Comparison of ENCODE assay signal across 13 cellular contexts in the genomic region with DNA sequence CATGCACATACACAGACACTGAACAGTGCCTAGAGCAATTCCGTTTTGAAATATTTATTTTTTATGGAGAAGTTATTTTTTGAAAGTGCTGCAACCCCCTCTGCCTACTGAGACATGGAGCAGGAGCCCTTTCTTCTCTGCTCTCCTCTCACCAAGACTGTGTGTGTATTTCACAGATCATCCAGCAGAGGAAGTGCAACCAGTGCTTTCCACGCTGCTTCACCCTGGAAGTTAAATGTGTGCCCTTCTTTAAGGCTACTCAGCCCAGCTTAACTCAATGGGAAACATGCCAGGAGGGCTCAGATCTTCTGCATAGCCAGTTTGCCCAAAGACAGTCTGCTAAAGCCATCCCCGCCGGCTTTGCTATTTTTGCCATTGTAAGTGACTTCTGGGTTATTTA.
DNase-seq lines count a peak whose midpoint lies in the region; ATAC-seq and TF ChIP-seq lines count a peak whose summit lies in the region.
"Had no signal": no experiment of that assay in that cellular context is flagged by ENCODE, and none has a peak within 500 bp of the region (broad histone marks: within the 10 kb centered on the region; RNA-seq: fewer than 3 reads in every experiment).

No MANE protein-coding gene starts in this region.

- H3K4me3 Mint-ChIP-seq in WTC11: no peak overlapping the region
- H3K4me3 Mint-ChIP-seq: B cell; T-helper 1 cell treated with Interleukin-12 subunit alpha and Interleukin-12 subunit beta and Interleukin-4 antibody, amounts not matched to agents 30 μg/mL and 1 μg/mL, for 36 hours had no signal

- DNase-seq in A172 (ENCODE audit: low spot score): peak; percentile 15
- DNase-seq in HEK293T (ENCODE audit: extremely low spot score): peak; percentile 33
- DNase-seq in WTC11 (ENCODE audit: low spot score): peak; percentile 15
- DNase-seq in iPS-NIHi7 (ENCODE audit: extremely low spot score): peak; percentile 43
- no peak for DNase-seq in posterior cingulate gyrus
- DNase-seq in NCI-H524 treated with DMSO at 0.1 percent for 48 hours (lab: John Stamatoyannopoulos, UW): no peak
- no peak for DNase-seq in posterior vena cava (ENCODE audit: low spot score)
- DNase-seq in middle frontal gyrus (ENCODE audit: extremely low spot score, low spot score): no peak
- DNase-seq: activated T-cell treated with anti-CD3 and anti-CD28 coated beads for 4 hours; spleen; stimulated activated naive CD4-positive, alpha-beta T cell had no signal

- no peak overlapping the region for H3K27ac Mint-ChIP-seq in WTC11
- H3K27ac Mint-ChIP-seq: B cell; T-helper 1 cell treated with Interleukin-12 subunit alpha and Interleukin-12 subunit beta and Interleukin-4 antibody, amounts not matched to agents 30 μg/mL and 1 μg/mL, for 36 hours had no signal

- no peaks in the 10 kb centered on the region for H3K27me3 Mint-ChIP-seq in WTC11 (ENCODE audit: low read depth)
- H3K27me3 Mint-ChIP-seq: B cell had no signal

- POLR2A ChIA-PET in HEK293T (lab: Yijun Ruan, JAX) (no interaction called here), WTC11 (lab: Charles Lee) (interaction anchor here (0.5 kb wide), 1 partner anchor 21 kb away, joined by 5 read pairs; no protein-coding TSS in a partner anchor)

- no peak for TF ChIP-seq CTCF in WTC11 (IDR thresholded peaks at IDR 0.05)

- H3K9me3 Mint-ChIP-seq in WTC11: no peaks in the 10 kb centered on the region

- intact Hi-C loops in posterior cingulate gyrus (cut with DNase I) (no loop called here), posterior vena cava (cut with DNase I) (loop anchor here in 1 of 2 donors (10.0 kb wide), 1 partner anchor 302 kb away; no protein-coding TSS in a partner anchor)

- ATAC-seq in WTC11: peak; percentile 99

- CTCF ChIA-PET in HEK293T (lab: Yijun Ruan, JAX): no interaction called here
- CTCF ChIA-PET in WTC11 (lab: Charles Lee): no interaction called here

- H3K4me1 Mint-ChIP-seq in WTC11: peaks cover 9% of the 10 kb centered on the region

- no peaks in the 10 kb centered on the region for H3K36me3 Mint-ChIP-seq in WTC11

TF ChIP-seq in HEK293T, 16 proteins besides CTCF, POLR2A, EP300 and RAD21:
- TF ChIP-seq L3MBTL2 (conservative IDR thresholded peaks at IDR 0.05) (no peak), BHLHE40 (IDR thresholded peaks at IDR 0.05; ENCODE audit: borderline replicate concordance) (no peak), ARNT (IDR thresholded peaks at IDR 0.05) (no peak), LEF1 (IDR thresholded peaks at IDR 0.05; ENCODE audit: borderline replicate concordance) (no peak), HDGF (IDR thresholded peaks at IDR 0.05; ENCODE audit: borderline replicate concordance) (no peak), FOXM1 (IDR thresholded peaks at IDR 0.05; ENCODE audit: borderline replicate concordance) (no peak), NFRKB (IDR thresholded peaks at IDR 0.05) (no peak), TARDBP (IDR thresholded peaks at IDR 0.05) (no peak), SUZ12 (IDR thresholded peaks at IDR 0.05) (no peak), ZNF384 (IDR thresholded peaks at IDR 0.05) (no peak), CTBP1 (IDR thresholded peaks at IDR 0.05; ENCODE audit: borderline replicate concordance) (no peak), SP1 (IDR thresholded peaks at IDR 0.05) (no peak)

TF ChIP-seq in WTC11, 78 proteins besides CTCF, POLR2A, EP300 and RAD21:
- TF ChIP-seq, protein P1, sequence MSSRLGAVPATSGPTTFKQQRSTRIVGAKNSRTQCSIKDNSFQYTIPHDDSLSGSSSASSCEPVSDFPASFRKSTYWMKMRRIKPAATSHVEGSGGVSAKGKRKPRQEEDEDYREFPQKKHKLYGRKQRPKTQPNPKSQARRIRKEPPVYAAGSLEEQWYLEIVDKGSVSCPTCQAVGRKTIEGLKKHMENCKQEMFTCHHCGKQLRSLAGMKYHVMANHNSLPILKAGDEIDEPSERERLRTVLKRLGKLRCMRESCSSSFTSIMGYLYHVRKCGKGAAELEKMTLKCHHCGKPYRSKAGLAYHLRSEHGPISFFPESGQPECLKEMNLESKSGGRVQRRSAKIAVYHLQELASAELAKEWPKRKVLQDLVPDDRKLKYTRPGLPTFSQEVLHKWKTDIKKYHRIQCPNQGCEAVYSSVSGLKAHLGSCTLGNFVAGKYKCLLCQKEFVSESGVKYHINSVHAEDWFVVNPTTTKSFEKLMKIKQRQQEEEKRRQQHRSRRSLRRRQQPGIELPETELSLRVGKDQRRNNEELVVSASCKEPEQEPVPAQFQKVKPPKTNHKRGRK (CRISPR knock-in tag; IDR thresholded peaks at IDR 0.05; ENCODE audit: borderline replicate concordance): no peak
- TF ChIP-seq HMGA2 (CRISPR knock-in tag; IDR thresholded peaks at IDR 0.05) (no peak), MXD4 (CRISPR knock-in tag; IDR thresholded peaks at IDR 0.05; ENCODE audit: borderline replicate concordance) (no peak)
- TF ChIP-seq, protein P2, sequence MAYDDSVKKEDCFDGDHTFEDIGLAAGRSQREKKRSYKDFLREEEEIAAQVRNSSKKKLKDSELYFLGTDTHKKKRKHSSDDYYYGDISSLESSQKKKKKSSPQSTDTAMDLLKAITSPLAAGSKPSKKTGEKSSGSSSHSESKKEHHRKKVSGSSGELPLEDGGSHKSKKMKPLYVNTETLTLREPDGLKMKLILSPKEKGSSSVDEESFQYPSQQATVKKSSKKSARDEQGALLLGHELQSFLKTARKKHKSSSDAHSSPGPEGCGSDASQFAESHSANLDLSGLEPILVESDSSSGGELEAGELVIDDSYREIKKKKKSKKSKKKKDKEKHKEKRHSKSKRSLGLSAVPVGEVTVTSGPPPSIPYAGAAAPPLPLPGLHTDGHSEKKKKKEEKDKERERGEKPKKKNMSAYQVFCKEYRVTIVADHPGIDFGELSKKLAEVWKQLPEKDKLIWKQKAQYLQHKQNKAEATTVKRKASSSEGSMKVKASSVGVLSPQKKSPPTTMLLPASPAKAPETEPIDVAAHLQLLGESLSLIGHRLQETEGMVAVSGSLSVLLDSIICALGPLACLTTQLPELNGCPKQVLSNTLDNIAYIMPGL (CRISPR knock-in tag; IDR thresholded peaks at IDR 0.05): no peak
- TF ChIP-seq, protein P3, sequence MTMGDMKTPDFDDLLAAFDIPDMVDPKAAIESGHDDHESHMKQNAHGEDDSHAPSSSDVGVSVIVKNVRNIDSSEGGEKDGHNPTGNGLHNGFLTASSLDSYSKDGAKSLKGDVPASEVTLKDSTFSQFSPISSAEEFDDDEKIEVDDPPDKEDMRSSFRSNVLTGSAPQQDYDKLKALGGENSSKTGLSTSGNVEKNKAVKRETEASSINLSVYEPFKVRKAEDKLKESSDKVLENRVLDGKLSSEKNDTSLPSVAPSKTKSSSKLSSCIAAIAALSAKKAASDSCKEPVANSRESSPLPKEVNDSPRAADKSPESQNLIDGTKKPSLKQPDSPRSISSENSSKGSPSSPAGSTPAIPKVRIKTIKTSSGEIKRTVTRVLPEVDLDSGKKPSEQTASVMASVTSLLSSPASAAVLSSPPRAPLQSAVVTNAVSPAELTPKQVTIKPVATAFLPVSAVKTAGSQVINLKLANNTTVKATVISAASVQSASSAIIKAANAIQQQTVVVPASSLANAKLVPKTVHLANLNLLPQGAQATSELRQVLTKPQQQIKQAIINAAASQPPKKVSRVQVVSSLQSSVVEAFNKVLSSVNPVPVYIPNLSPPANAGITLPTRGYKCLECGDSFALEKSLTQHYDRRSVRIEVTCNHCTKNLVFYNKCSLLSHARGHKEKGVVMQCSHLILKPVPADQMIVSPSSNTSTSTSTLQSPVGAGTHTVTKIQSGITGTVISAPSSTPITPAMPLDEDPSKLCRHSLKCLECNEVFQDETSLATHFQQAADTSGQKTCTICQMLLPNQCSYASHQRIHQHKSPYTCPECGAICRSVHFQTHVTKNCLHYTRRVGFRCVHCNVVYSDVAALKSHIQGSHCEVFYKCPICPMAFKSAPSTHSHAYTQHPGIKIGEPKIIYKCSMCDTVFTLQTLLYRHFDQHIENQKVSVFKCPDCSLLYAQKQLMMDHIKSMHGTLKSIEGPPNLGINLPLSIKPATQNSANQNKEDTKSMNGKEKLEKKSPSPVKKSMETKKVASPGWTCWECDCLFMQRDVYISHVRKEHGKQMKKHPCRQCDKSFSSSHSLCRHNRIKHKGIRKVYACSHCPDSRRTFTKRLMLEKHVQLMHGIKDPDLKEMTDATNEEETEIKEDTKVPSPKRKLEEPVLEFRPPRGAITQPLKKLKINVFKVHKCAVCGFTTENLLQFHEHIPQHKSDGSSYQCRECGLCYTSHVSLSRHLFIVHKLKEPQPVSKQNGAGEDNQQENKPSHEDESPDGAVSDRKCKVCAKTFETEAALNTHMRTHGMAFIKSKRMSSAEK (CRISPR knock-in tag; IDR thresholded peaks at IDR 0.05; ENCODE audit: borderline replicate concordance): no peak

Comparison
In these comparisons a context has a peak if more than half of its experiments do, and no peak if none do; other contexts are left out.
1. DNase-seq: peak in A172 (single experiment), HEK293T (single experiment), WTC11 (single experiment) and iPS-NIHi7 (single experiment); none in posterior cingulate gyrus (0 of 10), NCI-H524 treated with DMSO at 0.1 percent for 48 hours (single experiment), posterior vena cava (single experiment) and middle frontal gyrus (single experiment).